In genomic region chr13:51451467-51452390, GRCh38 we compare ENCODE assay signal across 8 cellular contexts. TPM values are rescaled to one million over a fixed set of nuclear protein-coding genes. Genes with fewer than 3 reads are reported as not detected.
DNase-seq lines count a peak whose midpoint lies in the region; ATAC-seq, FAIRE-seq and TF ChIP-seq lines count a peak whose summit lies in the region.

No MANE protein-coding gene starts in this region.

- H3K4me1 Mint-ChIP-seq in CD8-positive, alpha-beta memory T cell = peaks cover 46 to 66% (median 61%) of the 10 kb centered on the region in 3 donors
- H3K4me1 Mint-ChIP-seq in activated T-cell treated with anti-CD3 and anti-CD28 coated beads, Interleukin-2, amount 50 U/mL, for 4 hours (ENCODE audit: low read depth) = peaks cover 40% of the 10 kb centered on the region

- peak overlapping the region; percentile 82 to 99 (median 96) for H3K27ac Mint-ChIP-seq in CD8-positive, alpha-beta memory T cell

- no peaks in the 10 kb centered on the region for H3K27me3 ChIP-seq in CD8-positive, alpha-beta memory T cell (ENCODE audit: insufficient read depth, low read length, poor library complexity, severe bottlenecking)
- H3K27me3 ChIP-seq in PC-9 (ENCODE audit: insufficient read depth, low read depth) (no peaks in the 10 kb centered on the region), esophagus muscularis mucosa (no peaks in the 10 kb centered on the region)

- H2AFZ ChIP-seq in PC-9 = peak overlapping the region; percentile 77

- no TSS peak for BruUV-seq in PC-9 (replicated peaks; lab: Mats Ljungman, UMichigan)

- intact Hi-C loops in PC-9 (cut with micrococcal nuclease; ENCODE audit: unreplicated experiment) (loop anchor here (1.0 to 5.0 kb wide), 4 partner anchors 71 to 346 kb away; no protein-coding TSS in a partner anchor), esophagus muscularis mucosa (cut with DNase I) (loop anchor here (5.0 kb wide), 1 partner anchor 351 kb away; the partner anchor contains the start of gene DHRS12)

- peak overlapping the region; percentile 89 for H3K27ac ChIP-seq in CD8-positive, alpha-beta memory T cell (ENCODE audit: low read depth, low read length)
- H3K27ac ChIP-seq in PC-9 (peak overlapping the region; percentile 79), esophagus muscularis mucosa (replicated peaks in 1 of 4) (peak overlapping the region; percentile 98 to 100 (median 100))

- POLR2A ChIA-PET in CD8-positive, alpha-beta memory T cell (lab: Charles Lee) = interaction anchor here (0.8 to 4.5 kb wide), 4 partner anchors 134 to 351 kb away, joined by 3 to 40 read pairs (median 10); no protein-coding TSS in a partner anchor
- POLR2A ChIA-PET in PC-9 (lab: Charles Lee; ENCODE audit: unreplicated experiment) = no interaction called here

- DNase-seq in CD8-positive, alpha-beta memory T cell = peak; percentile 62 to 88 (median 75)
- peak; percentile 37 for DNase-seq in HTR-8/SVneo (ENCODE audit: insufficient read length, low spot score)
- peak; percentile 37 to 54 for DNase-seq in PC-9
- peak; percentile 62 for DNase-seq in activated T-cell treated with anti-CD3 and anti-CD28 coated beads, Interleukin-2, amount 50 U/mL, for 4 hours
- DNase-seq in esophagus muscularis mucosa (ENCODE audit: extremely low spot score) = peak; percentile 97
- DNase-seq in myocyte (ENCODE audit: low read depth) = peak; percentile 89
- peak; percentile 51 to 69 for DNase-seq in stimulated activated CD8-positive, alpha-beta memory T cell treated with anti-CD3 and anti-CD28 coated beads, Interleukin-7, amount 100 ng/mL, for 4 hours (ENCODE audit: low read depth in 2 of 2)

- H3K4me1 ChIP-seq in CD8-positive, alpha-beta memory T cell (ENCODE audit: insufficient read depth, low read length) = peaks cover 44% of the 10 kb centered on the region
- peaks cover 18% of the 10 kb centered on the region; the same call in 1 of the 2 replicates for H3K4me1 ChIP-seq in PC-9 (replicated peaks; ENCODE audit: insufficient read depth)
- peaks cover 22 to 44% (median 36%) of the 10 kb centered on the region in 4 donors for H3K4me1 ChIP-seq in esophagus muscularis mucosa

- TF ChIP-seq CTCF in PC-9 (conservative IDR thresholded peaks at IDR 0.05) (no peak), esophagus muscularis mucosa (IDR thresholded peaks at IDR 0.05) (no peak)

- peaks cover 15% of the 10 kb centered on the region for H3K79me2 ChIP-seq in PC-9 (ENCODE audit: low read depth)

- H3K27me3 Mint-ChIP-seq in CD8-positive, alpha-beta memory T cell = peaks cover 0 to 8% of the 10 kb centered on the region in 2 donors
- H3K27me3 Mint-ChIP-seq in activated T-cell treated with anti-CD3 and anti-CD28 coated beads, Interleukin-2, amount 50 U/mL, for 4 hours (ENCODE audit: low read depth) = no peaks in the 10 kb centered on the region

- CTCF ChIA-PET in CD8-positive, alpha-beta memory T cell (lab: Charles Lee) = interaction anchor here (0.9 to 2.2 kb wide), 4 partner anchors 17 to 347 kb away, joined by 3 to 7 read pairs (median 4); no protein-coding TSS in a partner anchor
- CTCF ChIA-PET in PC-9 (lab: Charles Lee) = no interaction called here

- TF ChIP-seq POLR2A in esophagus muscularis mucosa (IDR thresholded peaks at IDR 0.05; ENCODE audit: low read depth) = no peak

- H3K4me2 ChIP-seq in PC-9 = peak overlapping the region; percentile 99

- H3F3A ChIP-seq in PC-9 (ENCODE audit: insufficient read depth, low read depth) = peaks cover 28% of the 10 kb centered on the region; the same call in 1 of the 2 replicates

- peak overlapping the region; percentile 69 for H3K4me3 ChIP-seq in CD8-positive, alpha-beta memory T cell (ENCODE audit: low read length)
- H3K4me3 ChIP-seq in PC-9 (peak overlapping the region; percentile 97), esophagus muscularis mucosa (peak overlapping the region; percentile 76 to 99 (median 93))

- WGBS in esophagus muscularis mucosa = 0% methylated on average over 20 of the region's 99 CpGs

- H3K9me2 ChIP-seq in PC-9 (ENCODE audit: insufficient read depth) = no peaks in the 10 kb centered on the region; the same call in 1 of the 2 replicates

- peak; percentile 1 for ATAC-seq in GM19463 (IDR thresholded peaks at IDR 0.05; ENCODE audit: unreplicated experiment)
- peak; percentile 15 to 16 for ATAC-seq in activated T-cell treated with anti-CD3 and anti-CD28 coated beads, Interleukin-2, amount 50 U/mL, for 4 hours

- H3K36me3 ChIP-seq in CD8-positive, alpha-beta memory T cell (ENCODE audit: insufficient read depth, low read length) = peaks cover 3% of the 10 kb centered on the region
- H3K36me3 ChIP-seq in PC-9 (ENCODE audit: low read depth) (peaks cover 27% of the 10 kb centered on the region), esophagus muscularis mucosa (peaks cover 0 to 38% (median 23%) of the 10 kb centered on the region in 4 donors)

- H3K4me3 Mint-ChIP-seq in CD8-positive, alpha-beta memory T cell = peak overlapping the region; percentile 87 to 98 (median 95)
- peak overlapping the region; percentile 92 for H3K4me3 Mint-ChIP-seq in activated T-cell treated with anti-CD3 and anti-CD28 coated beads, Interleukin-2, amount 50 U/mL, for 4 hours

- FAIRE-seq in HTR-8/SVneo (lab: Jason Lieb, UNC) = no peak

- TF ChIP-seq EP300 in esophagus muscularis mucosa (IDR thresholded peaks at IDR 0.05) = no peak

- no peaks in the 10 kb centered on the region for H4K20me1 ChIP-seq in PC-9 (ENCODE audit: insufficient read depth)

- peaks cover 0 to 2% (median 0%) of the 10 kb centered on the region in 5 donors for H3K9me3 Mint-ChIP-seq in CD8-positive, alpha-beta memory T cell
- no peaks in the 10 kb centered on the region for H3K9me3 Mint-ChIP-seq in activated T-cell treated with anti-CD3 and anti-CD28 coated beads, Interleukin-2, amount 50 U/mL, for 4 hours

- peaks cover 0 to 49% (median 6%) of the 10 kb centered on the region in 3 donors for H3K36me3 Mint-ChIP-seq in CD8-positive, alpha-beta memory T cell
- peaks cover 22% of the 10 kb centered on the region for H3K36me3 Mint-ChIP-seq in activated T-cell treated with anti-CD3 and anti-CD28 coated beads, Interleukin-2, amount 50 U/mL, for 4 hours (ENCODE audit: insufficient read depth)

- H3K9me3 ChIP-seq in CD8-positive, alpha-beta memory T cell (ENCODE audit: low read length) = no peaks in the 10 kb centered on the region
- H3K9me3 ChIP-seq in PC-9 (ENCODE audit: insufficient read depth, low read depth) (no peaks in the 10 kb centered on the region), esophagus muscularis mucosa (no peaks in the 10 kb centered on the region)

RNA-seq across cellular contexts. Expression of gene INTS6, which starts 1.1 kb away (rescaled TPM):
- 10 to 100 TPM; 56.6 to 58.2 TPM for total RNA-seq in CD8-positive, alpha-beta memory T cell
- polyA plus RNA-seq in CD8-positive, alpha-beta memory T cell = 28.4 TPM
- total RNA-seq in PC-9 (2021) = 43.5 and 45.5 TPM in 2 replicates
- 10 to 100 TPM; 44.7 to 61.0 (median 54.0) TPM for total RNA-seq in activated T-cell treated with anti-CD3 and anti-CD28 coated beads, Interleukin-2, amount 50 U/mL, for 4 hours
- 10 to 100 TPM; 24.3 to 34.5 (median 28.9) TPM for total RNA-seq in esophagus muscularis mucosa
- 38.2 and 42.6 TPM in 2 replicates for total RNA-seq in myocyte
- 15.7 TPM for polyA plus RNA-seq in myocyte (2012)

Comparison
In these comparisons a context has a peak if more than half of its experiments do, and no peak if none do; other contexts are left out.
1. Peak in every context shown above with its lines: DNase-seq, ATAC-seq, H3K4me3 ChIP-seq and H3K27ac ChIP-seq.
2. DNase-seq: peak in every context shown above with its lines; median percentile 97 in esophagus muscularis mucosa; 89 in myocyte; 75 in CD8-positive, alpha-beta memory T cell; 62 in activated T-cell treated with anti-CD3 and anti-CD28 coated beads, Interleukin-2, amount 50 U/mL, for 4 hours; 60 in stimulated activated CD8-positive, alpha-beta memory T cell treated with anti-CD3 and anti-CD28 coated beads, Interleukin-7, amount 100 ng/mL, for 4 hours; 46 in PC-9; 37 in HTR-8/SVneo.